9 cellular contexts compared by ENCODE assay signal in genomic region chr20:38725959-38726848, GRCh38. TPM values are rescaled to one million over a fixed set of nuclear protein-coding genes. Genes with fewer than 3 reads are reported as not detected.
DNase-seq lines count a peak whose midpoint lies in the region; ATAC-seq, FAIRE-seq and TF ChIP-seq lines count a peak whose summit lies in the region.
"Had no signal": no experiment of that assay in that cellular context is flagged by ENCODE, and none has a peak within 500 bp of the region (broad histone marks: within the 10 kb centered on the region; RNA-seq: fewer than 3 reads in every experiment).

No MANE protein-coding gene starts in this region.

- peaks cover 68% of the 10 kb centered on the region for H3K4me1 Mint-ChIP-seq in activated naive CD4-positive, alpha-beta T cell treated with anti-CD3 and anti-CD28 coated beads, Interleukin-2, amount 50 U/mL, for 24 hours

- H3K27me3 ChIP-seq in keratinocyte (ENCODE audit: control insufficient read depth, extremely low read depth, insufficient read depth, low read length) (peaks cover 99% of the 10 kb centered on the region), uterus (peaks cover 29 to 66% of the 10 kb centered on the region in 2 donors)

- H3K36me3 Mint-ChIP-seq in activated naive CD4-positive, alpha-beta T cell treated with anti-CD3 and anti-CD28 coated beads, Interleukin-2, amount 50 U/mL, for 24 hours = peaks cover 4% of the 10 kb centered on the region

- no peaks in the 10 kb centered on the region for H3K9me3 Mint-ChIP-seq in activated naive CD4-positive, alpha-beta T cell treated with anti-CD3 and anti-CD28 coated beads, Interleukin-2, amount 50 U/mL, for 24 hours

- H3K27ac ChIP-seq in keratinocyte (ENCODE audit: control insufficient read depth, insufficient read depth, low read length) (no peak overlapping the region), uterus (no peak overlapping the region)

- H3K9ac ChIP-seq in keratinocyte (ENCODE audit: control insufficient read depth, extremely low read depth, insufficient read depth, low read length) = no peak overlapping the region

- FAIRE-seq in keratinocyte (lab: Jason Lieb, UNC) = no peak

- H2AFZ ChIP-seq in keratinocyte (ENCODE audit: control insufficient read depth, low read length) = no peak overlapping the region

- TF ChIP-seq POLR2A in uterus (IDR thresholded peaks at IDR 0.05) = no peak

- no peaks in the 10 kb centered on the region for H3K36me3 ChIP-seq in keratinocyte (ENCODE audit: control insufficient read depth in 2 of 2, extremely low read depth in 1 of 2, insufficient read depth in 2 of 2, low read length in 2 of 2)
- H3K36me3 ChIP-seq in uterus = no peaks in the 10 kb centered on the region

- no peaks in the 10 kb centered on the region for H3K9me1 ChIP-seq in keratinocyte (ENCODE audit: control insufficient read depth, extremely low read depth, insufficient read depth, low read length)

- H3K4me3 ChIP-seq in GM12864 (ENCODE audit: low read depth, low read length) (no peak overlapping the region), keratinocyte (ENCODE audit: control insufficient read depth in 2 of 3, extremely low read depth in 1 of 3, insufficient read depth in 2 of 3, low read depth in 1 of 3, low read length in 3 of 3) (no peak overlapping the region), uterus (no peak overlapping the region)

- H3K4me1 ChIP-seq in keratinocyte (ENCODE audit: control insufficient read depth, extremely low read depth, insufficient read depth, low read length) (peaks cover 13% of the 10 kb centered on the region), uterus (peaks cover 0 to 16% of the 10 kb centered on the region in 2 donors)

- peak overlapping the region; percentile 82 for H3K27ac Mint-ChIP-seq in activated naive CD4-positive, alpha-beta T cell treated with anti-CD3 and anti-CD28 coated beads, Interleukin-2, amount 50 U/mL, for 24 hours

- DNase-seq in GM12864 (ENCODE audit: low read depth) = no peak
- DNase-seq in NCI-H2227 (lab: John Stamatoyannopoulos, UW; ENCODE audit: unreplicated experiment) = peak; percentile 87
- DNase-seq in keratinocyte (ENCODE audit: low read depth, low spot score) = no peak
- DNase-seq in uterus = peak; percentile 24 to 39
- DNase-seq in globus pallidus (ENCODE audit: low spot score) = no peak

- ATAC-seq in GM19035 (IDR thresholded peaks at IDR 0.05; ENCODE audit: unreplicated experiment) (no peak), HG03565 (IDR thresholded peaks at IDR 0.05; ENCODE audit: unreplicated experiment) (no peak)

- intact Hi-C loops in uterus (cut with DNase I; ENCODE audit: low total_unique reads) = no loop called here

- H3K9me3 ChIP-seq in keratinocyte (ENCODE audit: control insufficient read depth, low read depth, low read length) (peaks cover 2% of the 10 kb centered on the region), uterus (no peaks in the 10 kb centered on the region)

- no peaks in the 10 kb centered on the region for H3K79me2 ChIP-seq in keratinocyte (ENCODE audit: control insufficient read depth, insufficient read depth, low read length)

- dilution Hi-C loops in keratinocyte (cut with MboI; ENCODE audit: extremely low pct_ligation_motif_present, low sequenced_read_pairs) = no loop called here

- peaks cover 75% of the 10 kb centered on the region for H3K27me3 Mint-ChIP-seq in activated naive CD4-positive, alpha-beta T cell treated with anti-CD3 and anti-CD28 coated beads, Interleukin-2, amount 50 U/mL, for 24 hours

- H4K20me1 ChIP-seq in keratinocyte (ENCODE audit: control insufficient read depth, extremely low read depth, insufficient read depth, low read length) = peaks cover 11% of the 10 kb centered on the region

- H3K4me3 Mint-ChIP-seq in activated naive CD4-positive, alpha-beta T cell treated with anti-CD3 and anti-CD28 coated beads, Interleukin-2, amount 50 U/mL, for 24 hours = peak overlapping the region; percentile 53

- TF ChIP-seq CTCF in GM12864 (IDR thresholded peaks at IDR 0.05; ENCODE audit: low read depth, low read length, missing control alignments) (peak; percentile 55), keratinocyte (optimal IDR thresholded peaks at IDR 0.05 in 1 of 3, IDR thresholded peaks at IDR 0.05 in 1 of 3, conservative IDR thresholded peaks at IDR 0.05 in 1 of 3; ENCODE audit: extremely low read depth in 1 of 3, insufficient read depth in 2 of 3, low read length in 3 of 3) (peak; percentile 32 to 55 (median 42)), uterus (IDR thresholded peaks at IDR 0.05) (peak in 2 of 4 experiments; percentile 10 to 15)

- no peak overlapping the region for H3K4me2 ChIP-seq in keratinocyte (ENCODE audit: control insufficient read depth, extremely low read depth, insufficient read depth, low read depth, low read length)

RNA-seq across cellular contexts. Expression of gene SLC32A1, which starts 1.9 kb away (rescaled TPM):
- not detected in 3 replicates for polyA plus RNA-seq in keratinocyte
- not detected for polyA plus RNA-seq in keratinocyte (2011; ENCODE audit: low read depth)
- polyA plus RNA-seq in keratinocyte (2011; cell fraction: cytosol; rRNA removed) = not detected in 2 replicates
- not detected in 2 replicates for polyA plus RNA-seq in keratinocyte (2011; cell fraction: nucleus; rRNA removed)
- polyA plus RNA-seq in keratinocyte (2012; ENCODE audit: low replicate concordance) = not detected in 2 replicates
- polyA minus RNA-seq in keratinocyte = not detected in 3 replicates
- polyA minus RNA-seq in keratinocyte (2011; cell fraction: cytosol; rRNA and poly(A)+ RNA removed) = not detected
- not detected in 2 replicates for polyA minus RNA-seq in keratinocyte (2011; cell fraction: nucleus; rRNA and poly(A)+ RNA removed)
- not detected for total RNA-seq in uterus
- total RNA-seq: T-helper 2 cell treated with Interferon-gamma antibody and Interleukin-4, amounts not matched to agents 100 ng/mL and 5 ng/mL, for 36 hours had no signal

RNA-seq across cellular contexts. Expression of gene ACTR5, which starts 22.1 kb away (rescaled TPM):
- polyA plus RNA-seq in keratinocyte = 9.7 to 10.1 TPM (median 9.9 TPM) in 3 replicates
- polyA plus RNA-seq in keratinocyte (2011; ENCODE audit: low read depth) = 5.3 TPM
- 6.2 and 7.0 TPM in 2 replicates for polyA plus RNA-seq in keratinocyte (2011; cell fraction: cytosol; rRNA removed)
- polyA plus RNA-seq in keratinocyte (2011; cell fraction: nucleus; rRNA removed) = 19.4 and 21.8 TPM in 2 replicates
- 6.5 TPM in 2 replicates for polyA plus RNA-seq in keratinocyte (2012; ENCODE audit: low replicate concordance)
- polyA minus RNA-seq in keratinocyte = 6.4 to 7.5 TPM (median 6.8 TPM) in 3 replicates
- 6.1 TPM for polyA minus RNA-seq in keratinocyte (2011; cell fraction: cytosol; rRNA and poly(A)+ RNA removed)
- 7.4 and 9.7 TPM in 2 replicates for polyA minus RNA-seq in keratinocyte (2011; cell fraction: nucleus; rRNA and poly(A)+ RNA removed)
- total RNA-seq in uterus = 10 to 100 TPM in 3 of 4 donors, 1 to 10 TPM in 1; 3.8 to 12.4 (median 11.7) TPM

Comparison
In these comparisons a context has a peak if more than half of its experiments do, and no peak if none do; other contexts are left out.
1. DNase-seq: peak in NCI-H2227 (single experiment) and uterus (2 of 2); none in GM12864 (single experiment), keratinocyte (single experiment) and globus pallidus (single experiment).